11 cellular contexts compared by ENCODE assay signal in the genomic region with DNA sequence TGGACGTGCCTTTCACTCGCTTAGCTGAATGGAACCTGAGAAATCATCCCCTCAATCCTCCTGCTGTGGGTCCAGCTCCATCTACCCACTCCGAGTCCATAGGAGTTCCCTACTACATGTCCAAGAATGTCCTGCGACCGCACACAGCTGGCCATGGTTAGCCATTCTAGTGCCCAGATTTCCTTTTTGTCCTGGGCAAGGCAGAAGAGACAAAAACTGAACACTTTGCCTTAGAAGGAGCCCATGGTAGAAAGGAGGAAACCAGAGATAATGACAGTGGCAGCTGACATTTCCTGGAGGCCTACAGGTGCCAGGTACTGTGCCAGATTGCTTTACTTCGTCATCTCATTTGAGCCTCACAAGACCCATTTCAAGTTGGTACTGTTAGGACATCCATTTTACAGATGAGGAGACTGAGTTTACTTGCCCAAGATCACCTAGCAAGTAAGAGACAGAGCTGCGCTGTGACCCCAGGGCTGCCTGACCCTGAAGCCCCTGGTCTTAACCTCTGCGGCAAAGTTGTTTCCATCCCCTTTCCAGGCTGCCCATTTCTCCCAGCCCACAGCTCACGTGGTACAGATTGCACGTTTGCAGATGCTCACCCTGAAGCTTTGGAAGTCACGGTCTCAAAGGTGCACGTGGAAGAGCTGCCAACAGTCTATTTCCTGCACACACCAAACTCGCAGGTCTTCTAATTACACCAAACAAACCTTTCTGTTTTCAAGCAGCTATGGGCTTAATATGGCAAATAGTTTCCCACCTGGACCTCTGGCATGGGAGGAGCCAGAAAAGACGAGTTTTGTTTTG.
A peak's percentile ranks its signal among the peaks of the same experiment; 100 is the strongest.
DNase-seq lines count a peak whose midpoint lies in the region; ATAC-seq and TF ChIP-seq lines count a peak whose summit lies in the region.
"Had no signal": no experiment of that assay in that cellular context is flagged by ENCODE, and none has a peak within 500 bp of the region (broad histone marks: within the 10 kb centered on the region; RNA-seq: fewer than 3 reads in every experiment).

No MANE protein-coding gene starts in this region.

- peaks cover 0 to 100% of the 10 kb centered on the region in 2 donors for H3K4me1 ChIP-seq in right atrium auricular region

- no peaks in the 10 kb centered on the region for H3K36me3 Mint-ChIP-seq in T-helper 17 cell (ENCODE audit: low read depth)
- no peaks in the 10 kb centered on the region for H3K36me3 Mint-ChIP-seq in stimulated activated naive B cell treated with anti-CD40 and anti-IgM and Interleukin-4, amounts not matched to agents 10 μg/mL and 1 μg/mL and 100 μg/mL, for 72 hours

- no peak for TF ChIP-seq CTCF in right atrium auricular region (IDR thresholded peaks at IDR 0.05)

- no peaks in the 10 kb centered on the region for H3K27me3 ChIP-seq in right atrium auricular region

- H3K27ac Mint-ChIP-seq in T-helper 17 cell = peak overlapping the region; percentile 87
- H3K27ac Mint-ChIP-seq in stimulated activated naive B cell treated with anti-CD40 and anti-IgM and Interleukin-4, amounts not matched to agents 10 μg/mL and 1 μg/mL and 100 μg/mL, for 72 hours = peak overlapping the region; percentile 89

- intact Hi-C loops in head of caudate nucleus (cut with DNase I) = no loop called here

- peak overlapping the region in 1 of 2 donors; percentile 7 for H3K4me3 ChIP-seq in right atrium auricular region
- H3K4me3 ChIP-seq: SK-N-MC had no signal

- H3K4me3 Mint-ChIP-seq in T-helper 17 cell = peak overlapping the region; percentile 21
- peak overlapping the region in 1 of 2 donors; percentile 13 for H3K4me3 Mint-ChIP-seq in stimulated activated naive B cell treated with anti-CD40 and anti-IgM and Interleukin-4, amounts not matched to agents 10 μg/mL and 1 μg/mL and 100 μg/mL, for 72 hours

- H3K27me3 Mint-ChIP-seq in T-helper 17 cell = no peaks in the 10 kb centered on the region
- H3K27me3 Mint-ChIP-seq in stimulated activated naive B cell treated with anti-CD40 and anti-IgM and Interleukin-4, amounts not matched to agents 10 μg/mL and 1 μg/mL and 100 μg/mL, for 72 hours = no peaks in the 10 kb centered on the region

- no peaks in the 10 kb centered on the region for H3K9me3 Mint-ChIP-seq in stimulated activated naive B cell treated with anti-CD40 and anti-IgM and Interleukin-4, amounts not matched to agents 10 μg/mL and 1 μg/mL and 100 μg/mL, for 72 hours

- peaks cover 6% of the 10 kb centered on the region for H3K36me3 ChIP-seq in right atrium auricular region

- peaks cover 53% of the 10 kb centered on the region for H3K4me1 Mint-ChIP-seq in T-helper 17 cell
- H3K4me1 Mint-ChIP-seq in stimulated activated naive B cell treated with anti-CD40 and anti-IgM and Interleukin-4, amounts not matched to agents 10 μg/mL and 1 μg/mL and 100 μg/mL, for 72 hours = peaks cover 58 to 86% of the 10 kb centered on the region in 2 donors

- no peaks in the 10 kb centered on the region for H3K9me3 ChIP-seq in T-helper 17 cell (ENCODE audit: control insufficient read depth, low read length, poor library complexity, severe bottlenecking)
- no peaks in the 10 kb centered on the region for H3K9me3 ChIP-seq in right atrium auricular region

- ATAC-seq in T-helper 17 cell (peak; percentile 55), HG02970 (IDR thresholded peaks at IDR 0.05; ENCODE audit: low FRiP score, unreplicated experiment) (no peak)
- no peak for ATAC-seq in stimulated activated naive B cell treated with anti-CD40 and anti-IgM and Interleukin-4, amounts not matched to agents 10 μg/mL and 1 μg/mL and 100 μg/mL, for 72 hours (replicated peaks)

- DNase-seq in DMS153 (lab: John Stamatoyannopoulos, UW) (peak; percentile 21), DMS153 treated with DMSO at 0.1 percent for 48 hours (lab: John Stamatoyannopoulos, UW; ENCODE audit: unreplicated experiment) (no peak), T-helper 17 cell (no peak), right atrium auricular region (ENCODE audit: low spot score) (no peak), 8988T (no peak), head of caudate nucleus (no peak)
- no peak for DNase-seq in stimulated activated naive B cell treated with anti-CD40 and anti-IgM and Interleukin-4, amounts not matched to agents 10 μg/mL and 1 μg/mL and 100 μg/mL, for 72 hours
- DNase-seq: foreskin melanocyte, NCI-H146 had no signal

- H3K27ac ChIP-seq in right atrium auricular region = peak overlapping the region; percentile 99
- H3K27ac ChIP-seq: SK-N-MC had no signal
